1 cellular context compared by ENCODE assay signal in genomic region chr13:66805657-66806056, GRCh38.
TF ChIP-seq lines count a peak whose summit lies in the region.

No MANE protein-coding gene starts in this region.

TF ChIP-seq in HepG2, 621 proteins besides CTCF, POLR2A, EP300 and RAD21 (continued from another document):
- TF ChIP-seq BATF2 (CRISPR knock-in tag; IDR thresholded peaks at IDR 0.05) (no peak), MTA3 (CRISPR knock-in tag; IDR thresholded peaks at IDR 0.05) (no peak), AKNA (CRISPR knock-in tag; IDR thresholded peaks at IDR 0.05; ENCODE audit: borderline replicate concordance) (no peak), ZNF510 (CRISPR knock-in tag; IDR thresholded peaks at IDR 0.05; ENCODE audit: low read depth) (no peak), ARID5B (CRISPR knock-in tag; IDR thresholded peaks at IDR 0.05) (no peak), ZNF816 (CRISPR knock-in tag; IDR thresholded peaks at IDR 0.05; ENCODE audit: borderline replicate concordance) (no peak), ZNF737 (CRISPR knock-in tag; IDR thresholded peaks at IDR 0.05; ENCODE audit: borderline replicate concordance) (no peak), ETS1 (CRISPR knock-in tag; IDR thresholded peaks at IDR 0.05) (no peak), ZNF3 (CRISPR knock-in tag; IDR thresholded peaks at IDR 0.05) (no peak), NCOR1 (IDR thresholded peaks at IDR 0.05; ENCODE audit: borderline replicate concordance, low read length) (no peak), ZNF407 (CRISPR knock-in tag; IDR thresholded peaks at IDR 0.05; ENCODE audit: not compliant biosample characterization) (no peak), ZUFSP (CRISPR knock-in tag; IDR thresholded peaks at IDR 0.05; ENCODE audit: borderline replicate concordance) (no peak), ZNF740 (CRISPR knock-in tag; IDR thresholded peaks at IDR 0.05) (no peak)
TF ChIP-seq in HepG2: peak in this region for 0.
